In the genomic region with DNA sequence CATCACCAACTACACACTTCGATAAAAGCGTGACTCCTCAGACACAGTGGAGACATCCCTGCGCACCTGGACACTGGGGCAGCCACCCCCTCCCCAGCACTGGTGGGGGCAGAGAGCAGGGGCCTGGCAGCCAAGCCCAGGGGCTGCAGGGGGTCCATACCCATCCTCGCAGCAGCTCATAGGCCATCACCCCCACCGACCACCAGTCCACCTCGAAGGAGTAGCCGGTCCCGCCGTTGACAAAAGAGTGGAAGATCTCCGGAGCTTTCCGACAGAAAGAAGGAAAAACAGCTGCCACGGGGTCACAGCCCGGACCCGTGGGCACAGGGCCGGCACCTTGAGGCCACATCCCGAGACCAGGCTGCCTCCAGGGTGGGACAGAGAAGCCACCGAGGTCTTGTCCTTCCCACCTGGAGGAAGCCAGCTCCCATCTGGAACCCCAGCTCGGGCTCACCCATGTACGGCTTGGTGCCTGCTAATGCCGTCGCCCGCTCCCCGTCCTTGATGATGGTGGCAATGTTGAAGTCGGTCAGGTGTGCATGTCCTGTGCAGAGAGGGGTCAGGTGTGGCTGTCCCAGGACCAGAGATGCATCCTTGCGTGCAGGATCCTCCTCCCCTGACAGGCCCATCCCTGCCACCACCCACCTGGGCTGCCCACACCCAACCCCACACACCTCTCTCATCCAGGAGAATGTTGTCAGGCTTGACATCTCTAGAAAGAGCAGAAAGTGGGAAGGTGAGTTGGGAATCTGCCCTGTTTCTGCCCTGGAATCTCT, we compare ENCODE assay signal across 10 cellular contexts. TPM values are rescaled to one million over a fixed set of nuclear protein-coding genes. Genes with fewer than 3 reads are reported as not detected.
"Had no signal": no experiment of that assay in that cellular context is flagged by ENCODE, and none has a peak within 500 bp of the region (broad histone marks: within the 10 kb centered on the region; RNA-seq: fewer than 3 reads in every experiment).

No MANE protein-coding gene starts in this region.

- FAIRE-seq: HepG2 had no signal

- H3K4me3 ChIP-seq: GM23248, HAP-1 had no signal

- DNase-seq: GM23248, GOT3, H7, KBM-7 had no signal

- H3K9ac ChIP-seq: GM23248 had no signal

- H3K4me1 ChIP-seq: HAP-1 had no signal

- H3K27ac ChIP-seq: GM23248, HL-60 had no signal

- ATAC-seq: HCT116, HepG2 had no signal

- H3K9me3 ChIP-seq: HAP-1 had no signal

- H3K36me3 ChIP-seq: HAP-1 had no signal

RNA-seq across cellular contexts. Expression of gene DPYSL4, which starts 38.5 kb away (rescaled TPM):
- total RNA-seq: HT1080 had no signal
- polyA plus RNA-seq: IgD-negative memory B cell had no signal
